In the genomic region with DNA sequence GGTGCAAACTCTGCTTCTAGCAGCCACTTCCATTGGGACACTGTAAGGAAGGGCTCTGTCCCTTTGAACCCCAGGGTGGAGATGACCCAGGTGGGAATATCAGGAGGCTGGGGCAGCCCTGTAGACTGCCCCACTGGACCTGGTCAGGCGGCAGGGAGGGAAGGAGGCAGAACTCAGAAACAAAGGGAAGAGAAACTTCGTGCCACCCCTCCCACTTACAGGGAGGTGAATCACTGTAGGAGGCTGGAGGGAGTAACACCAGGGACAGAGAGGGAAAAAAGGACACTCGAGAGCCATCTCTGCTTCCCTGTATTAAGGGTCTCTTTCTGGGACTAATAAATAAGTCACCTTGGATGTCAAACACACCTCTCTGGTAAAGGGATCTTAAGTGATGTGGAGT, we compare ENCODE assay signal across 1 cellular context.
TF ChIP-seq lines count a peak whose summit lies in the region.

No MANE protein-coding gene starts in this region.

TF ChIP-seq in endothelial cell of umbilical vein, 7 proteins besides CTCF, POLR2A, EP300 and RAD21:
- TF ChIP-seq, protein P1, sequence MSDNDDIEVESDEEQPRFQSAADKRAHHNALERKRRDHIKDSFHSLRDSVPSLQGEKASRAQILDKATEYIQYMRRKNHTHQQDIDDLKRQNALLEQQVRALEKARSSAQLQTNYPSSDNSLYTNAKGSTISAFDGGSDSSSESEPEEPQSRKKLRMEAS (IDR thresholded peaks at IDR 0.05; ENCODE audit: insufficient read depth, insufficient read length) = no peak
- TF ChIP-seq GATA2 (IDR thresholded peaks at IDR 0.05; ENCODE audit: insufficient read depth, insufficient read length, low read depth, low read length) (no peak), POLR2AphosphoS5 (IDR thresholded peaks at IDR 0.05; ENCODE audit: insufficient read depth, low read depth, low read length) (peak; percentile 10)
TF ChIP-seq in endothelial cell of umbilical vein: peak in this region for 1.
